1 cellular context compared by ENCODE assay signal in genomic region chr22:37636186-37636948, GRCh38.
TF ChIP-seq lines count a peak whose summit lies in the region.

No MANE protein-coding gene starts in this region.

TF ChIP-seq in H1, 55 proteins besides CTCF, POLR2A, EP300 and RAD21:
- TF ChIP-seq E2F6 (IDR thresholded peaks at IDR 0.05) (no peak), TBP (IDR thresholded peaks at IDR 0.05; ENCODE audit: low read depth, low read length) (no peak), FOSL1 (IDR thresholded peaks at IDR 0.05; ENCODE audit: insufficient read depth, low read depth, low read length) (no peak), USF2 (IDR thresholded peaks at IDR 0.05; ENCODE audit: low read length) (no peak), BACH1 (IDR thresholded peaks at IDR 0.05; ENCODE audit: low read length) (no peak), NANOG (IDR thresholded peaks at IDR 0.05; ENCODE audit: insufficient read depth, low read depth, low read length, poor library complexity, severe bottlenecking) (no peak), POU5F1 (IDR thresholded peaks at IDR 0.05; ENCODE audit: low read depth, low read length) (no peak), HDAC2 (IDR thresholded peaks at IDR 0.05; ENCODE audit: borderline replicate concordance in 1 of 2, low read depth in 2 of 2, low read length in 2 of 2) (no peak), SRF (IDR thresholded peaks at IDR 0.05; ENCODE audit: low read depth, low read length) (no peak)
